Comparison of ENCODE assay signal across 9 cellular contexts in the genomic region with DNA sequence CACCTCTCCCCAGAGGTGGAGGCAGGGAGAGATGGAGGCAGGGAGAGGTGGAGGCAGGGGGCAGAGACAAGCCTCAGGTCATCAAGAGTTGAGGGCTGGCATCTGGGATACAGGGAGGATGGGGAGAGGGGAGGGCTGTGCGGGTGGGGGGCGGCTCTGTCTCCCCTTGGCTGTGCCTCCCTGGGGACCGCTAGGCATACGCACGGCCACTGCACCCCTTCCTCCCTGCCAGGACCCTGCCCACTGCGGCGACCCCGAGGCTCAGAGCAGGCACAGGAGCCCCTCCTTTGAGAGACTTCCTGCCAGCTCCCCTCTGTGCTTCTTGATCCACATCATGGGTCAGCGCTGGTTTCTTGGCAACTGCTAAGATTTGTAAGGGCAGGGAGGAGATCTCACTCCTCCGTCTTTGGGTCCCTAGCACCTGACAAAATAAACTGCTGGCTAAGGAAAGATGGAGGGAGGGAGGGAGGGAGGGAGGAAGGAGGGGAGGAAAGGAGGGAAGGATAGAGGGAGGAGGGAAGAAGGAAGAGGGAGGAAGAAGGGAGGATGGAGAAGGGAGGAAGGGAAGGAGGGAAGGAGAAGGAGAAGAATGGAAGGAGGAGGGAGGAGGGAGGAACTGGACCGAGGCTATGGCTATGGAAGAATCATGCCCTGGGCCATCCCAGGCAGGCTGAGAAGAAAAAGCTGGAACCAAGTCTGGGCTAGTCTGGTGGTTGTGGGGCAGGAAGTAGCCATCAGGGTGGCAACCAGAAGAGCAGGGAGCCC.
DNase-seq lines count a peak whose midpoint lies in the region; FAIRE-seq and TF ChIP-seq lines count a peak whose summit lies in the region.
"Had no signal": no experiment of that assay in that cellular context is flagged by ENCODE, and none has a peak within 500 bp of the region (broad histone marks: within the 10 kb centered on the region; RNA-seq: fewer than 3 reads in every experiment).

No MANE protein-coding gene starts in this region.

- H3K4me1 Mint-ChIP-seq in nephron: peaks cover 26% of the 10 kb centered on the region

- H3K36me3 Mint-ChIP-seq in nephron (ENCODE audit: low read depth): no peaks in the 10 kb centered on the region

- no peak for TF ChIP-seq CTCF in nephron (IDR thresholded peaks at IDR 0.05; ENCODE audit: unreplicated experiment in 3 of 3)

- in situ Hi-C loops in KBM-7 (cut with MboI; ENCODE audit: low pct_unique_long_range_greater_than_20kb, low sequenced_read_pairs): no loop called here

- H3K27ac Mint-ChIP-seq in nephron: peak overlapping the region; percentile 92 to 97 (median 94)

- peaks cover 10% of the 10 kb centered on the region for H3K27me3 Mint-ChIP-seq in nephron (ENCODE audit: low read depth)

- peak overlapping the region in 2 of 3 experiments; percentile 12 to 21 for H3K4me3 Mint-ChIP-seq in nephron

- FAIRE-seq in RCC 7860 (lab: Jason Lieb, UNC): no peak

- no peaks in the 10 kb centered on the region for H3K9me3 Mint-ChIP-seq in nephron

- DNase-seq in AG08396 (ENCODE audit: low spot score) (peak; percentile 62), RCC 7860 (ENCODE audit: low spot score) (peak; percentile 29), fibroblast of gingiva (ENCODE audit: low read depth) (peak; percentile 31), KBM-7 (no peak), GOT3 (lab: John Stamatoyannopoulos, UW) (no peak), NCI-H1417 treated with DMSO at 0.1 percent for 48 hours (lab: John Stamatoyannopoulos, UW) (no peak), NOMO-1 (lab: John Stamatoyannopoulos, UW; ENCODE audit: unreplicated experiment in 2 of 2) (no peak)
- DNase-seq: COR-L47 had no signal

Comparison
In these comparisons a context has a peak if more than half of its experiments do, and no peak if none do; other contexts are left out.
1. DNase-seq: peak in AG08396 (single experiment), RCC 7860 (single experiment) and fibroblast of gingiva (single experiment); none in KBM-7 (single experiment), GOT3 (single experiment), NCI-H1417 treated with DMSO at 0.1 percent for 48 hours (single experiment) and NOMO-1 (0 of 2).